In the genomic region with DNA sequence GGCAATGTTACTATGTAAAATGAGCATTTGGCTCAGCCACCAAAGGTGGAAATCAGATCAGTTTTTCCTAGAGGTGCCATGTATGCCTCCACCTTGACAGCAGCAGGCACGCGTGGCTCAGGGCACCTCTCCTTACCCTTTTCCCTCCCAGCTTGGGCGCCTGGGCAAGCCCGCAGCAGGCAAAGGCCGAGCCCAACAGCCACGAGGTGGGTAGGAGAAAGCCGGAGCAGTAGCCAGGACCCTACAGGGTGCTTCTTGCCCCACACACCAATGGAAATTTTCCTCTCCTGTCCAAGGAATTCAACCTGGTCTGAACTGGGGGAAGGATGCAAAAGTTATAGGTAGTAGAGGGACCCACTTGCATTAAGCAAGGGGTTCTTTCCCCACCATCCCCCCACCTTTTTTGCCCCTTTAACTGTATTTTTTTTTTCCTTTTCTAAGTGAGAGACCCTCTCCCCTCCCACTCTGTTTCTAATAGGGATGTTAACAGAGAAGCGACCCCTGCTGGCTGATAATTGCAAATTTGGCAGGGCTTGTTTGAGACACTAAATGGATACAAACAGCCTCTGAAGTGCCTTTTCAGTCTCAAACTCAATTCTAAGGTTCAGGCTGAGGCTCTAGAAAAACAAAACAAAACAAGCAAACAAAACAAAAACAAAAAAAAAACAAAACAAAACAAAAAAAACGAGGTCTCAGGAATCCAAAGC, we compare ENCODE assay signal across 10 cellular contexts.
DNase-seq lines count a peak whose midpoint lies in the region; ATAC-seq and TF ChIP-seq lines count a peak whose summit lies in the region.
"Had no signal": no experiment of that assay in that cellular context is flagged by ENCODE, and none has a peak within 500 bp of the region (broad histone marks: within the 10 kb centered on the region; RNA-seq: fewer than 3 reads in every experiment).

No MANE protein-coding gene starts in this region.

- H3K4me1 Mint-ChIP-seq in type B pancreatic cell (ENCODE audit: unreplicated experiment), result peaks cover 10% of the 10 kb centered on the region
- H3K4me1 Mint-ChIP-seq: CD4-positive, alpha-beta memory T cell had no signal

- in situ Hi-C loops in gastrocnemius medialis (cut with MboI; ENCODE audit: low sequenced_read_pairs in 4 of 4), result no loop called here

- no peaks in the 10 kb centered on the region for H3K4me1 ChIP-seq in left ventricle myocardium inferior
- no peaks in the 10 kb centered on the region for H3K4me1 ChIP-seq in heart right ventricle
- no peaks in the 10 kb centered on the region for H3K4me1 ChIP-seq in gastrocnemius medialis

- no peaks in the 10 kb centered on the region for H3K9me3 Mint-ChIP-seq in type B pancreatic cell

- ATAC-seq in heart right ventricle (no peak), gastrocnemius medialis (no peak), HG03342 (IDR thresholded peaks at IDR 0.05; ENCODE audit: unreplicated experiment) (no peak), sciatic nerve (no peak)

- H3K4me3 ChIP-seq in left ventricle myocardium inferior, result no peak overlapping the region
- H3K4me3 ChIP-seq in heart right ventricle, result no peak overlapping the region
- H3K4me3 ChIP-seq in epithelial cell of esophagus (ENCODE audit: low read length), result no peak overlapping the region
- H3K4me3 ChIP-seq in gastrocnemius medialis, result no peak overlapping the region

- H3K27me3 Mint-ChIP-seq in type B pancreatic cell, result peaks cover 3% of the 10 kb centered on the region
- H3K27me3 Mint-ChIP-seq: CD4-positive, alpha-beta memory T cell had no signal

- DNase-seq in left ventricle myocardium inferior (no peak), heart right ventricle (no peak), NCI-H82 treated with DMSO at 0.1 percent for 48 hours (lab: John Stamatoyannopoulos, UW; ENCODE audit: unreplicated experiment) (peak; percentile 1), epithelial cell of esophagus (ENCODE audit: low read depth) (peak; percentile 26), type B pancreatic cell (ENCODE audit: extremely low spot score, unreplicated experiment) (no peak), gastrocnemius medialis (no peak), sciatic nerve (ENCODE audit: low spot score) (no peak)
- DNase-seq: CD4-positive, alpha-beta memory T cell; NCI-H1930 had no signal

- no peak for TF ChIP-seq POLR2A in gastrocnemius medialis (IDR thresholded peaks at IDR 0.05)

- H3K27ac ChIP-seq in left ventricle myocardium inferior (replicated peaks), result no peak overlapping the region
- H3K27ac ChIP-seq in heart right ventricle, result no peak overlapping the region
- H3K27ac ChIP-seq in gastrocnemius medialis, result no peak overlapping the region

- TF ChIP-seq CTCF in left ventricle myocardium inferior (IDR thresholded peaks at IDR 0.05; ENCODE audit: borderline replicate concordance), result peak; percentile 14
- peak in 4 of 9 donors; percentile 16 to 27 (median 24) for TF ChIP-seq CTCF in heart right ventricle (IDR thresholded peaks at IDR 0.05)
- peak; percentile 45 for TF ChIP-seq CTCF in epithelial cell of esophagus (IDR thresholded peaks at IDR 0.05; ENCODE audit: insufficient read depth, low read depth, low read length, missing control alignments)
- TF ChIP-seq CTCF in type B pancreatic cell (conservative IDR thresholded peaks at IDR 0.05), result peak; percentile 70
- TF ChIP-seq CTCF in gastrocnemius medialis (IDR thresholded peaks at IDR 0.05 in 4 of 5, conservative IDR thresholded peaks at IDR 0.05 in 1 of 5), result no peak

- intact Hi-C loops in left ventricle myocardium inferior (cut with micrococcal nuclease), result no loop called here
- intact Hi-C loops in heart right ventricle (cut with DNase I), result no loop called here
- intact Hi-C loops in gastrocnemius medialis (cut with DNase I; ENCODE audit: low total_unique reads), result no loop called here
- intact Hi-C loops in sciatic nerve (cut with DNase I), result loop anchor here (2.0 kb wide), 1 partner anchor 30 kb away; no protein-coding TSS in a partner anchor

- no peaks in the 10 kb centered on the region for H3K36me3 Mint-ChIP-seq in type B pancreatic cell
- H3K36me3 Mint-ChIP-seq: CD4-positive, alpha-beta memory T cell had no signal

- H3K27me3 ChIP-seq in left ventricle myocardium inferior (ENCODE audit: low read depth) (no peaks in the 10 kb centered on the region), heart right ventricle (no peaks in the 10 kb centered on the region), gastrocnemius medialis (no peaks in the 10 kb centered on the region)

- H3K9me3 ChIP-seq in left ventricle myocardium inferior (replicated peaks) (no peaks in the 10 kb centered on the region), heart right ventricle (no peaks in the 10 kb centered on the region), gastrocnemius medialis (no peaks in the 10 kb centered on the region)

- WGBS in heart right ventricle, 2 donors, result 64 to 75% methylated on average over 9 of the region's 9 CpGs

- no peak overlapping the region for H3K4me3 Mint-ChIP-seq in type B pancreatic cell
- H3K4me3 Mint-ChIP-seq: CD4-positive, alpha-beta memory T cell had no signal

- no peak overlapping the region for H3K27ac Mint-ChIP-seq in type B pancreatic cell
- H3K27ac Mint-ChIP-seq: CD4-positive, alpha-beta memory T cell had no signal

- no peaks in the 10 kb centered on the region for H3K36me3 ChIP-seq in left ventricle myocardium inferior
- no peaks in the 10 kb centered on the region for H3K36me3 ChIP-seq in heart right ventricle
- H3K36me3 ChIP-seq in gastrocnemius medialis, result no peaks in the 10 kb centered on the region

Comparison
In these comparisons a context has a peak if more than half of its experiments do, and no peak if none do; other contexts are left out.
1. DNase-seq: peak in NCI-H82 treated with DMSO at 0.1 percent for 48 hours (single experiment) and epithelial cell of esophagus (single experiment); none in left ventricle myocardium inferior (single experiment), heart right ventricle (0 of 2), type B pancreatic cell (single experiment), gastrocnemius medialis (0 of 2) and sciatic nerve (single experiment).
2. CTCF ChIP-seq: peak in left ventricle myocardium inferior (single experiment), epithelial cell of esophagus (single experiment) and type B pancreatic cell (single experiment); none in gastrocnemius medialis (0 of 5).